In the genomic region with DNA sequence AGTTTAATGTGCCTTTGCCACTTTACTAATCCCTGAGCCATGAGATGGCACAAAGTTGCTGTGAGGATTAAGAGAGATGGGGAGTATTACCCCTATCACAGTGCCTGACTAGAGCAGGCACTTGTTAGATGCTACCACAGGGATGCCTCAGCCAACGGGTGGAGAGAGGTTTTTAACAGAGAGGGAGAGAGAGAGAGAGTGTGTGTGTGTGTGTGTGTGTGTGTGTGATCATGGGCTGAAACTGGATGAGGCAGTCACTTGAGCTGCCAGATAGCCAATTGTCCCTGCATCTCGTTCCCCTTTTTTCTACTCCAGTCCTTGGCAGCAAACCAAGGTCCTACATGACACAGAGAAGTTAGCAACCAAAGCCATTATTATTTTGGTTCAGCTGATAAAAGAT, we compare ENCODE assay signal across 14 cellular contexts. TPM values are rescaled to one million over a fixed set of nuclear protein-coding genes. Genes with fewer than 3 reads are reported as not detected.
DNase-seq lines count a peak whose midpoint lies in the region; ATAC-seq, FAIRE-seq and TF ChIP-seq lines count a peak whose summit lies in the region.
"Had no signal": no experiment of that assay in that cellular context is flagged by ENCODE, and none has a peak within 500 bp of the region (broad histone marks: within the 10 kb centered on the region; RNA-seq: fewer than 3 reads in every experiment).

No MANE protein-coding gene starts in this region.

- TF ChIP-seq POLR2A in right lobe of liver (IDR thresholded peaks at IDR 0.05) (no peak), HepG2 (IDR thresholded peaks at IDR 0.05; ENCODE audit: insufficient read depth in 1 of 2, low read depth in 2 of 2, low read length in 2 of 2) (no peak)

- H3K27ac Mint-ChIP-seq in activated CD8-positive, alpha-beta T cell treated with anti-CD3 and anti-CD28 coated beads for 36 hours: peak overlapping the region; percentile 96
- H3K27ac Mint-ChIP-seq: memory B cell had no signal

- FAIRE-seq in HepG2 (lab: Jason Lieb, UNC): no peak

- POLR2A ChIA-PET in HepG2 (lab: Yijun Ruan, JAX): no interaction called here
- POLR2A ChIA-PET in activated CD8-positive, alpha-beta T cell treated with anti-CD3 and anti-CD28 coated beads for 36 hours (lab: Charles Lee): interaction anchor here (0.7 to 3.7 kb wide), 11 partner anchors 10 to 74 kb away, joined by 3 to 124 read pairs (median 4); a partner anchor contains a TSS

- H3K9ac ChIP-seq in HepG2 (ENCODE audit: insufficient read depth, low read depth, low read length): no peak overlapping the region

- WGBS in right lobe of liver (ENCODE audit: insufficient coverage, low coverage, low lambda C conversion rate, missing lambda C conversion rate): 8% methylated on average over 2 of the region's 2 CpGs
- 18% methylated on average over 2 of the region's 2 CpGs for WGBS in HepG2 (ENCODE audit: low lambda C conversion rate)

- no peak for TF ChIP-seq CTCF in right lobe of liver (IDR thresholded peaks at IDR 0.05)
- TF ChIP-seq CTCF in HepG2 (CRISPR knock-in tag; IDR thresholded peaks at IDR 0.05): no peak
- no peak for TF ChIP-seq CTCF in activated CD8-positive, alpha-beta T cell treated with anti-CD3 and anti-CD28 coated beads for 36 hours (IDR thresholded peaks at IDR 0.05)
- no peak for TF ChIP-seq CTCF in brain microvascular endothelial cell (IDR thresholded peaks at IDR 0.05; ENCODE audit: low read depth, low read length, missing control alignments)

- DNase-seq in right lobe of liver: no peak
- DNase-seq in HepG2 (ENCODE audit: low spot score): no peak
- peak; percentile 77 for DNase-seq in activated CD8-positive, alpha-beta T cell treated with anti-CD3 and anti-CD28 coated beads for 36 hours
- DNase-seq in left kidney (ENCODE audit: low read depth, low spot score): peak; percentile 30
- DNase-seq in brain microvascular endothelial cell: no peak
- no peak for DNase-seq in NCI-H526 (lab: John Stamatoyannopoulos, UW)
- DNase-seq: activated CD4-positive, alpha-beta T cell treated with anti-CD3 and anti-CD28 coated beads, Interleukin-2, amount 50 U/mL, for 48 hours; upper lobe of left lung had no signal

- H3K36me3 ChIP-seq in right lobe of liver (no peaks in the 10 kb centered on the region), HepG2 (replicated peaks in 1 of 2; ENCODE audit: control insufficient read depth in 1 of 2, insufficient read depth in 2 of 2, low read length in 2 of 2) (no peaks in the 10 kb centered on the region), brain microvascular endothelial cell (replicated peaks) (no peaks in the 10 kb centered on the region)
- H3K36me3 ChIP-seq: HAP-1, upper lobe of left lung had no signal

- no peak for TF ChIP-seq EP300 in HepG2 (IDR thresholded peaks at IDR 0.05; ENCODE audit: low read depth in 2 of 2, low read length in 2 of 2)
- no peak for TF ChIP-seq EP300 in HepG2 (CRISPR knock-in tag; IDR thresholded peaks at IDR 0.05; ENCODE audit: borderline replicate concordance)

- in situ Hi-C loops in HepG2 (cut with HindIII; ENCODE audit: extremely low pct_ligation_motif_present, low pct_unique_long_range_greater_than_20kb) (no loop called here), brain microvascular endothelial cell (cut with HindIII; ENCODE audit: low pct_ligation_motif_present, low sequenced_read_pairs) (no loop called here)

- H2AFZ ChIP-seq in HepG2 (ENCODE audit: low read length): no peak overlapping the region

- H3K4me3 ChIP-seq in right lobe of liver: no peak overlapping the region
- H3K4me3 ChIP-seq in HepG2 (replicated peaks in 1 of 3; ENCODE audit: insufficient read depth in 1 of 3, low read depth in 2 of 3, low read length in 3 of 3): no peak overlapping the region
- no peak overlapping the region for H3K4me3 ChIP-seq in brain microvascular endothelial cell (ENCODE audit: low read depth, low read length)
- H3K4me3 ChIP-seq: HAP-1, upper lobe of left lung had no signal

- peaks cover 48% of the 10 kb centered on the region for H3K4me1 Mint-ChIP-seq in activated CD8-positive, alpha-beta T cell treated with anti-CD3 and anti-CD28 coated beads for 36 hours (ENCODE audit: low read depth)

- peaks cover 0 to 26% (median 0%) of the 10 kb centered on the region in 4 donors for H3K4me1 ChIP-seq in right lobe of liver
- peaks cover 9% of the 10 kb centered on the region; the same call in 1 of the 2 replicates for H3K4me1 ChIP-seq in HepG2 (ENCODE audit: insufficient read depth, low read length)
- H3K4me1 ChIP-seq: HAP-1 had no signal

- BruUV-seq in HepG2 (replicated peaks; lab: Mats Ljungman, UMichigan): no TSS peak

- H3K27me3 Mint-ChIP-seq in activated CD8-positive, alpha-beta T cell treated with anti-CD3 and anti-CD28 coated beads for 36 hours: no peaks in the 10 kb centered on the region

- H3K9me3 Mint-ChIP-seq in activated CD8-positive, alpha-beta T cell treated with anti-CD3 and anti-CD28 coated beads for 36 hours: no peaks in the 10 kb centered on the region
- H3K9me3 Mint-ChIP-seq: memory B cell had no signal

- H3K27ac ChIP-seq in right lobe of liver (no peak overlapping the region), HepG2 (ENCODE audit: extremely low read length, insufficient read depth, low read length) (no peak overlapping the region), brain microvascular endothelial cell (no peak overlapping the region)

- H3K9me3 ChIP-seq in right lobe of liver (no peaks in the 10 kb centered on the region), HepG2 (ENCODE audit: low read length) (no peaks in the 10 kb centered on the region)
- H3K9me3 ChIP-seq: HAP-1, upper lobe of left lung had no signal

- H3K4me2 ChIP-seq in HepG2 (ENCODE audit: low read depth, low read length): no peak overlapping the region

- H3K4me3 Mint-ChIP-seq in activated CD8-positive, alpha-beta T cell treated with anti-CD3 and anti-CD28 coated beads for 36 hours: peak overlapping the region; percentile 96
- H3K4me3 Mint-ChIP-seq: memory B cell had no signal

- CTCF ChIA-PET in HepG2 (lab: Yijun Ruan, JAX; ENCODE audit: low intra/inter-chr PET ratio, low total read pairs): no interaction called here
- CTCF ChIA-PET in activated CD8-positive, alpha-beta T cell treated with anti-CD3 and anti-CD28 coated beads for 36 hours (lab: Charles Lee): interaction anchor here (0.8 to 1.4 kb wide), 4 partner anchors 18 to 23 kb away, joined by 3 to 4 read pairs (median 4); no protein-coding TSS in a partner anchor

- no peaks in the 10 kb centered on the region for H4K20me1 ChIP-seq in HepG2 (ENCODE audit: insufficient read depth, low read length)

- H3K27me3 ChIP-seq in right lobe of liver (peaks cover 0 to 24% of the 10 kb centered on the region in 2 donors), HepG2 (ENCODE audit: control insufficient read depth in 1 of 2, insufficient read depth in 2 of 2, low read length in 2 of 2) (peaks cover 10 to 56% of the 10 kb centered on the region in 2 experiments), brain microvascular endothelial cell (replicated peaks) (peaks cover 49% of the 10 kb centered on the region)

- no peak for TF ChIP-seq RAD21 in HepG2 (CRISPR knock-in tag; IDR thresholded peaks at IDR 0.05)

- H3K36me3 Mint-ChIP-seq in activated CD8-positive, alpha-beta T cell treated with anti-CD3 and anti-CD28 coated beads for 36 hours (ENCODE audit: low read depth): peaks cover 69% of the 10 kb centered on the region
- H3K36me3 Mint-ChIP-seq: memory B cell had no signal

- intact Hi-C loops in right lobe of liver (cut with DNase I): no loop called here
- intact Hi-C loops in HepG2 (cut with micrococcal nuclease; ENCODE audit: unreplicated experiment): no loop called here
- intact Hi-C loops in activated CD8-positive, alpha-beta T cell treated with anti-CD3 and anti-CD28 coated beads for 36 hours (cut with micrococcal nuclease): no loop called here

- ATAC-seq in right lobe of liver (peak in 3 of 4 donors; percentile 32 to 62 (median 42)), HepG2 (no peak), HG03439 (IDR thresholded peaks at IDR 0.05; ENCODE audit: unreplicated experiment) (no peak), HG03280 (IDR thresholded peaks at IDR 0.05; ENCODE audit: unreplicated experiment) (no peak)
- ATAC-seq in activated CD8-positive, alpha-beta T cell treated with anti-CD3 and anti-CD28 coated beads for 36 hours: peak; percentile 3

- no peaks in the 10 kb centered on the region for H3K79me2 ChIP-seq in HepG2 (ENCODE audit: insufficient read depth, low read length)

TF ChIP-seq in HepG2, 621 proteins besides CTCF, POLR2A, EP300 and RAD21 (continues in another document):
- TF ChIP-seq KLF11 (CRISPR knock-in tag; IDR thresholded peaks at IDR 0.05) (no peak), ZSCAN22 (CRISPR knock-in tag; IDR thresholded peaks at IDR 0.05) (no peak), BHLHE40 (IDR thresholded peaks at IDR 0.05; ENCODE audit: low read length) (no peak), ZNF780A (CRISPR knock-in tag; IDR thresholded peaks at IDR 0.05) (no peak)

RNA-seq across cellular contexts. Expression of a gene that starts 3.0 kb away (rescaled TPM):
- total RNA-seq in right lobe of liver (1 to 10 TPM in 1 of 6 experiments, under 1 TPM in 5; 0.26 to 1.1 (median 0.61) TPM), HepG2 (2016; rRNA removed; fragmentation: Illumina TruSeq; extraction: Trizol) (not detected in 2 replicates)
- total RNA-seq in HepG2 (2016; cell fraction: cytosol; rRNA removed; fragmentation: Illumina TruSeq; extraction: Trizol; ENCODE audit: low read depth): not detected in 2 replicates
- total RNA-seq in HepG2 (2016; cell fraction: insoluble cytoplasmic fraction; rRNA removed; fragmentation: Illumina TruSeq; extraction: Trizol): 0.10 TPM in 1 of 2 replicates, not detected in the other
- 0.06 TPM in 1 of 2 replicates, not detected in the other for total RNA-seq in HepG2 (2016; cell fraction: membrane; rRNA removed; fragmentation: Illumina TruSeq; extraction: Trizol)
- total RNA-seq in HepG2 (2016; cell fraction: nucleus; rRNA removed; fragmentation: Illumina TruSeq; extraction: Trizol): not detected in 2 replicates
- polyA plus RNA-seq in HepG2 (2011; rRNA removed): 0.09 TPM in 2 replicates
- polyA plus RNA-seq in HepG2 (2011; cell fraction: cytosol; rRNA removed): 0.05 and 0.09 TPM in 2 replicates
- polyA plus RNA-seq in HepG2 (2011; cell fraction: nucleus; rRNA removed): 0.09 and 0.13 TPM in 2 replicates
- 0.04 and 0.23 TPM in 2 replicates for polyA plus RNA-seq in HepG2 (2012)
- polyA plus RNA-seq in HepG2 (2016; cell fraction: cytosol; fragmentation: Illumina TruSeq; extraction: Trizol; ENCODE audit: low read depth): not detected in 2 replicates
- 0.10 TPM in 1 of 2 replicates, not detected in the other for polyA plus RNA-seq in HepG2 (2016; cell fraction: insoluble cytoplasmic fraction; fragmentation: Illumina TruSeq; extraction: Trizol; ENCODE audit: low read depth)
- polyA plus RNA-seq in HepG2 (2016; cell fraction: membrane; fragmentation: Illumina TruSeq; extraction: Trizol; ENCODE audit: low read depth): not detected in 2 replicates
- polyA plus RNA-seq in HepG2 (2016; cell fraction: nucleus; fragmentation: Illumina TruSeq; extraction: Trizol; ENCODE audit: insufficient read depth, low read depth): not detected in 2 replicates
- polyA minus RNA-seq in HepG2 (2011; rRNA and poly(A)+ RNA removed; ENCODE audit: low replicate concordance): not detected in 2 replicates
- not detected in 2 replicates for polyA minus RNA-seq in HepG2 (2011; cell fraction: cytosol; rRNA and poly(A)+ RNA removed)
- not detected in 2 replicates for polyA minus RNA-seq in HepG2 (2011; cell fraction: nucleus; rRNA and poly(A)+ RNA removed)
- total RNA-seq in activated CD8-positive, alpha-beta T cell treated with anti-CD3 and anti-CD28 coated beads for 36 hours: 100 to 1,000 TPM; 419 to 432 TPM
- total RNA-seq: LHCN-M2 had no signal
- polyA plus RNA-seq: BJ had no signal

Comparison
In these comparisons a context has a peak if more than half of its experiments do, and no peak if none do; other contexts are left out.
1. ATAC-seq: peak in right lobe of liver (3 of 4) and activated CD8-positive, alpha-beta T cell treated with anti-CD3 and anti-CD28 coated beads for 36 hours (single experiment); none in HepG2 (single experiment), HG03439 (single experiment) and HG03280 (single experiment).
2. DNase-seq: peak in activated CD8-positive, alpha-beta T cell treated with anti-CD3 and anti-CD28 coated beads for 36 hours (single experiment) and left kidney (single experiment); none in right lobe of liver (0 of 3), HepG2 (single experiment), brain microvascular endothelial cell (single experiment) and NCI-H526 (0 of 2).
3. RNA of a gene that starts 3.0 kb away (total RNA-seq): 419 to 432 TPM in activated CD8-positive, alpha-beta T cell treated with anti-CD3 and anti-CD28 coated beads for 36 hours; 0.26 to 1.1 TPM in right lobe of liver and 0.06 to 0.10 TPM in HepG2; every median in the first group is over 100 times any median in the second.